Comparison of ENCODE assay signal across 9 cellular contexts in genomic region chr17:77829871-77830799, GRCh38.
A peak's percentile ranks its signal among the peaks of the same experiment; 100 is the strongest.
DNase-seq lines count a peak whose midpoint lies in the region; TF ChIP-seq lines count a peak whose summit lies in the region.
"Had no signal": no experiment of that assay in that cellular context is flagged by ENCODE, and none has a peak within 500 bp of the region (broad histone marks: within the 10 kb centered on the region; RNA-seq: fewer than 3 reads in every experiment).

No MANE protein-coding gene starts in this region.

- WGBS in urinary bladder = 34% methylated on average over 16 of the region's 16 CpGs

- H3K9me3 ChIP-seq in HAP-1 = no peaks in the 10 kb centered on the region

- no peaks in the 10 kb centered on the region for H3K27me3 Mint-ChIP-seq in chondrocyte (ENCODE audit: low read depth)

- peak overlapping the region; percentile 44 for H3K4me3 Mint-ChIP-seq in chondrocyte (ENCODE audit: unreplicated experiment)
- H3K4me3 Mint-ChIP-seq: CD4-positive, alpha-beta T cell had no signal

- no peaks in the 10 kb centered on the region for H3K9me3 Mint-ChIP-seq in chondrocyte (ENCODE audit: low read depth)
- H3K9me3 Mint-ChIP-seq: CD4-positive, alpha-beta T cell had no signal

- H3K27ac Mint-ChIP-seq in chondrocyte (ENCODE audit: unreplicated experiment) = peak overlapping the region; percentile 97
- H3K27ac Mint-ChIP-seq: CD4-positive, alpha-beta T cell had no signal

- H3K36me3 Mint-ChIP-seq in chondrocyte (ENCODE audit: low read depth) = no peaks in the 10 kb centered on the region

- TF ChIP-seq CTCF in chondrocyte (IDR thresholded peaks at IDR 0.05) = no peak

- H3K27ac ChIP-seq in urinary bladder (ENCODE audit: low read depth) = peak overlapping the region; percentile 83

- peaks cover 49% of the 10 kb centered on the region for H3K4me1 Mint-ChIP-seq in chondrocyte (ENCODE audit: low read depth)

- H3K36me3 ChIP-seq in urinary bladder (ENCODE audit: insufficient read depth) (no peaks in the 10 kb centered on the region), HAP-1 (replicated peaks) (no peaks in the 10 kb centered on the region)

- DNase-seq in activated naive CD4-positive, alpha-beta T cell treated with Interleukin-2 at 50 U/mL for 16 hours = peak; percentile 24
- no peak for DNase-seq in activated naive CD4-positive, alpha-beta T cell (lab: John Stamatoyannopoulos, UW)
- no peak for DNase-seq in chondrocyte (ENCODE audit: low spot score)
- DNase-seq in mesenteric fat pad (ENCODE audit: low spot score) = peak; percentile 85
- DNase-seq in HAP-1 (ENCODE audit: low spot score in 2 of 2) = no peak
- DNase-seq in Ammon's horn (ENCODE audit: low spot score) = no peak
- DNase-seq in cerebellar nuclear complex (lab: John Stamatoyannopoulos, UW) = no peak

- H3K4me1 ChIP-seq in urinary bladder (ENCODE audit: insufficient read depth) = no peaks in the 10 kb centered on the region
- H3K4me1 ChIP-seq in HAP-1 = peaks cover 6% of the 10 kb centered on the region

- in situ Hi-C loops in HAP-1 (cut with MboI; ENCODE audit: low sequenced_read_pairs) = no loop called here

- no peaks in the 10 kb centered on the region for H3K27me3 ChIP-seq in HAP-1 (ENCODE audit: low read depth)

- no peak overlapping the region for H3K4me3 ChIP-seq in urinary bladder (ENCODE audit: low read depth, low read length)
- no peak overlapping the region for H3K4me3 ChIP-seq in HAP-1

Comparison
In these comparisons a context has a peak if more than half of its experiments do, and no peak if none do; other contexts are left out.
1. DNase-seq: peak in activated naive CD4-positive, alpha-beta T cell treated with Interleukin-2 at 50 U/mL for 16 hours (single experiment) and mesenteric fat pad (single experiment); none in activated naive CD4-positive, alpha-beta T cell (0 of 4), chondrocyte (single experiment), HAP-1 (0 of 2), Ammon's horn (single experiment) and cerebellar nuclear complex (0 of 2).